12 cellular contexts compared by ENCODE assay signal in the genomic region with DNA sequence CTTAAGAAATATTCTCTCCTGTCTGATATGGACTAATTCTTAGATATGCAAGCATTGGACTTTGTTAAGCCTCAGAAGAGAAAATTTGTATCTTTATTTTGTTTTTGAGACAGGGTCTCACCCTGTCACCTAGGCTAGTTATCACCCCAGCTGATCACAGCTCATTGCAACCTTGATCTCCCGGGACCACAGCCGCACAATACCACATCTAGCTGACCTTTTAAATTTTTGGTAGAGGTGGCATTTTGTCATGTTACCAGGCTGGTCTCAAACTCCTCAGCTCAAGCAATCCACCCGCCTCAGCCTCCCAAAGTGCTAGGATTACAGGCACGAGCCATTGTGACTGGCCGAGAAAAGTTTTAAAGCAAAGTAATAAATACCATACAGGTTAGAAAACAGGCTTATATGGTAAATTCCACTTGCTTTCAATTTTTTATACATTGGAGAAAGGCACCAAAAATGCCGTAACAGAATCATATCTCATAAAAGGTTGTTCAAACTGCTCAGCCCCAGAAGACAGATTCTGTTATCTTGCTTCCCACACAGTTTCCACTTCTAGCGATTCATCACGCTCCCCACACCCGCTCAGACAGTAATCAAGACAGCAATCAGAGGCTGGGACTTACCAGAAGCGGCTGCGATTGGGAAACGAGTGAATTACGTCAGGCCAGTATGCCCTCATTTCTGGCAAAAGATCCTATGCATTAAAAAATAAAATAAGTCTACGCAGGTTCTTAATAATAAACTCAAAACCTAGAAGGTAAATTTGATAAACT. TPM values are rescaled to one million over a fixed set of nuclear protein-coding genes. Genes with fewer than 3 reads are reported as not detected.
DNase-seq lines count a peak whose midpoint lies in the region; ATAC-seq and TF ChIP-seq lines count a peak whose summit lies in the region.
"Had no signal": no experiment of that assay in that cellular context is flagged by ENCODE, and none has a peak within 500 bp of the region (broad histone marks: within the 10 kb centered on the region; RNA-seq: fewer than 3 reads in every experiment).

No MANE protein-coding gene starts in this region.

- no peaks in the 10 kb centered on the region for H3K9me3 ChIP-seq in Loucy (ENCODE audit: insufficient read depth, low read depth, low read length)
- H3K9me3 ChIP-seq: prostate gland had no signal

- no peaks in the 10 kb centered on the region for H3K79me2 ChIP-seq in Loucy (ENCODE audit: insufficient read depth, low read length)

- H3K36me3 ChIP-seq in Loucy (ENCODE audit: insufficient read depth, low read length) (no peaks in the 10 kb centered on the region; the same call in 1 of the 2 replicates), brain microvascular endothelial cell (replicated peaks) (peaks cover 2% of the 10 kb centered on the region)

- H3K27ac ChIP-seq in brain microvascular endothelial cell: no peak overlapping the region
- H3K27ac ChIP-seq: prostate gland had no signal

- H4K20me1 ChIP-seq in Loucy (ENCODE audit: insufficient read depth, low read length, poor library complexity, severe bottlenecking): no peaks in the 10 kb centered on the region

- TF ChIP-seq CTCF in Loucy (conservative IDR thresholded peaks at IDR 0.05; ENCODE audit: low read length) (no peak), brain microvascular endothelial cell (IDR thresholded peaks at IDR 0.05; ENCODE audit: low read depth, low read length, missing control alignments) (no peak)

- H3K4me3 ChIP-seq in Loucy (ENCODE audit: low read length, poor library complexity, severe bottlenecking) (no peak overlapping the region), brain microvascular endothelial cell (ENCODE audit: low read depth, low read length) (no peak overlapping the region)
- H3K4me3 ChIP-seq: prostate gland had no signal

- H3K9me2 ChIP-seq in Loucy (replicated peaks; ENCODE audit: low read depth, low read length): no peaks in the 10 kb centered on the region

- ATAC-seq in GM18909 (IDR thresholded peaks at IDR 0.05; ENCODE audit: poor library complexity, unreplicated experiment): no peak
- no peak for ATAC-seq in GM18858 (IDR thresholded peaks at IDR 0.05; ENCODE audit: unreplicated experiment)
- ATAC-seq: esophagus mucosa had no signal

- no peak overlapping the region for H2AFZ ChIP-seq in Loucy (ENCODE audit: low read length)

- H3F3A ChIP-seq in Loucy (ENCODE audit: low read depth): no peaks in the 10 kb centered on the region

- in situ Hi-C loops in brain microvascular endothelial cell (cut with HindIII; ENCODE audit: low pct_ligation_motif_present, low sequenced_read_pairs): no loop called here

- no peak overlapping the region for H3K9ac ChIP-seq in Loucy (ENCODE audit: low read depth, low read length, poor library complexity, severe bottlenecking)

- H3K4me2 ChIP-seq in Loucy (ENCODE audit: low read depth, low read length, poor library complexity, severe bottlenecking): peak overlapping the region; percentile 28

- no peaks in the 10 kb centered on the region for H3K4me1 ChIP-seq in Loucy (ENCODE audit: insufficient read depth, low read length, poor library complexity, severe bottlenecking)
- H3K4me1 ChIP-seq: prostate gland had no signal

- DNase-seq in activated CD4-positive, alpha-beta T cell treated with anti-CD3 and anti-CD28 coated beads for 48 hours: peak; percentile 79
- peak; percentile 55 for DNase-seq in effector CD4-positive, alpha-beta T cell
- DNase-seq in stimulated activated CD4-positive, alpha-beta T cell treated with anti-CD3 and anti-CD28 coated beads, Interleukin-2, amount 100 ng/mL, for 24 hours: peak; percentile 62 to 77
- DNase-seq in HT-29 (ENCODE audit: low spot score) (no peak), brain microvascular endothelial cell (no peak)
- DNase-seq: NCI-H774, T1000 had no signal

- H3K27me3 ChIP-seq in Loucy (ENCODE audit: insufficient read depth, low read length, poor library complexity, severe bottlenecking) (no peaks in the 10 kb centered on the region), brain microvascular endothelial cell (replicated peaks) (no peaks in the 10 kb centered on the region)

RNA-seq across cellular contexts. Expression of gene RNASET2, which starts 13.8 kb away (rescaled TPM):
- 270 and 281 TPM in 2 replicates for total RNA-seq in HT-29 (2014; rRNA removed; shearing (Covaris generic))

RNA-seq across cellular contexts. Expression of gene CEP43, which starts 56.6 kb away (rescaled TPM):
- total RNA-seq in HT-29 (2014; rRNA removed; shearing (Covaris generic)): 26.5 and 28.4 TPM in 2 replicates

Comparison
In these comparisons a context has a peak if more than half of its experiments do, and no peak if none do; other contexts are left out.
1. DNase-seq: peak in activated CD4-positive, alpha-beta T cell treated with anti-CD3 and anti-CD28 coated beads for 48 hours (single experiment), effector CD4-positive, alpha-beta T cell (single experiment) and stimulated activated CD4-positive, alpha-beta T cell treated with anti-CD3 and anti-CD28 coated beads, Interleukin-2, amount 100 ng/mL, for 24 hours (2 of 2); none in HT-29 (single experiment) and brain microvascular endothelial cell (single experiment).